In the genomic region with DNA sequence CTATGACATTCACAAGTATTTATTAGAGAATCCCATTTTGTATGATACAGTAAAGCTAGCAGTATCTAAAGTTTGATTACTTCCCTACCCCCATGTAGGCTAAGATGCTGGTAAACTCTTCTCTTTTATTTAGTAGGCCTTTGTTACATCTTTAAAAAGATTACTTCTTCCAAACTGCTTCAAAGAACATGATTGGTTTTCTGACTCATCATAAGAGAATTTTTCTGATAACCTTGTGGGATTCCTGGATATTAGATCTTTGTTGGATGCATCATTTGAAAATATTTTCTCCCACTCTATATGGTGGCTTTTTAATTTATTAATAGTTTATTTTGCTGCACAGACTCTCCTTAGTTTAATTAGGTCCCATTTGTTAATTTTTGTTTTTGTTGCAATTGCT, we compare ENCODE assay signal across 23 cellular contexts.
"Had no signal": no experiment of that assay in that cellular context is flagged by ENCODE, and none has a peak within 500 bp of the region (broad histone marks: within the 10 kb centered on the region; RNA-seq: fewer than 3 reads in every experiment).

No MANE protein-coding gene starts in this region.

- H3K27ac ChIP-seq: body of pancreas, gastrocnemius medialis, neutrophil, pancreas, psoas muscle, upper lobe of left lung had no signal

- DNase-seq: activated B cell treated with CpG ODN at 0.5 μM for 24 hours; activated CD4-positive, alpha-beta T cell treated with anti-CD3 and anti-CD28 coated beads for 36 hours; activated CD4-positive, alpha-beta T cell treated with anti-CD3 and anti-CD28 coated beads, Interleukin-2, amount 50 U/mL, for 4 hours; activated CD8-positive, alpha-beta memory T cell treated with anti-CD3 and anti-CD28 coated beads for 24 hours; activated CD8-positive, alpha-beta memory T cell treated with anti-CD3 and anti-CD28 coated beads, Interleukin-2, amount 50 U/mL, for 4 hours; activated naive CD4-positive, alpha-beta T cell treated with Interleukin-2 at 50 U/mL for 16 hours; activated naive CD8-positive, alpha-beta T cell treated with anti-CD3 and anti-CD28 coated beads for 36 hours; activated T-cell treated with anti-CD3 and anti-CD28 coated beads, Interleukin-2, amount 50 U/mL, for 4 hours; amniotic stem cell; body of pancreas; effector memory CD4-positive, alpha-beta T cell; gastrocnemius medialis; head of caudate nucleus; hypothalamus; left cardiac atrium; pancreas; psoas muscle; right cardiac atrium; stimulated activated CD4-positive, alpha-beta T cell treated with anti-CD3 and anti-CD28 coated beads, Interleukin-4, amount 100 ng/mL, for 24 hours; stimulated activated naive CD4-positive, alpha-beta T cell treated with Interleukin-2 at 50 U/mL for 16 hours; T1000; upper lobe of left lung had no signal

- H3K27me3 ChIP-seq: body of pancreas, gastrocnemius medialis, neutrophil, pancreas, upper lobe of left lung had no signal

- H3K36me3 ChIP-seq: gastrocnemius medialis, neutrophil, pancreas, upper lobe of left lung had no signal

- H3K4me3 ChIP-seq: body of pancreas, gastrocnemius medialis, pancreas, psoas muscle, upper lobe of left lung had no signal

- H3K9me3 ChIP-seq: body of pancreas, gastrocnemius medialis, neutrophil, pancreas, psoas muscle had no signal

- H3K4me1 ChIP-seq: body of pancreas, gastrocnemius medialis, pancreas, psoas muscle, upper lobe of left lung had no signal
